1 cellular context compared by ENCODE assay signal in the genomic region with DNA sequence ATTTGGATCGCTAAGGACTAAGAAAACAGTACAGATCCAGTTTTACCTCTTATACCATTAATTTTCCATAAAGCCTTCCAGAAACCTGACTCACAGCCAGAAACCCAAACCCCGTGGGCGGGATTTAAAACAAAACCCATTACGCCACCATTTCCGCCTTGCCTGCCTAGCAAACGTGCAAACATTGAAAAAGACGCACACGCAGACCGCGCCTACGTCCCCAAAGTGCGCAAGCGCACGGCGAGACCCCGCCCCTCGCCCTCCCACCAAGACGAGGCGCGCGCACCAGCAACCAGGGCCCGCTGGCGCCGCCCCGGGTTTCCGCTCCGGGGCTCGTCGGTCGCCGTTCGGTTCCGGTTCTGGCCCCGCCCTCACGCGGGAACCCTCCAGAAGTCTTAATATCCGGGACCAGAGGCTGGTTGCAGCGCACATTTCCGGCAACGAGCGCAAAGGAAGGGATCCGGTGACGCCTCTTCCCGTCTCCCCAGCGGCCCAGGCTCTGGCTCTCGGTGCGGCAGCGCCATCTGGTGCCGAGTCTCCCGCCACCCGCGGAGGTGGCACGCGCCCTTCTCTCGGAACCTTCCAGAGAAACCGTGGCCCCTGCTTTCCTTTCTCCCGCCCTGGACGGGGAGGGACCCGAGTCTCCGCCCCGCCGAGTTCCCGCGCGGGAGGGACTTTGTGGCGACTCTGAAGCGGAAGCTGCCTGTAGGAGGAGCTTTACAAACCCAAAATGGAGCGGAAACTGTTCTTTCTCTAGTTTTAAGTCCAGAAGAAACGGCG.
A peak's percentile ranks its signal among the peaks of the same experiment; 100 is the strongest.
TF ChIP-seq lines count a peak whose summit lies in the region.

No MANE protein-coding gene starts in this region.

TF ChIP-seq in K562, 482 proteins besides CTCF, POLR2A, EP300 and RAD21 (continued from another document and continues in another):
- TF ChIP-seq, protein P1, sequence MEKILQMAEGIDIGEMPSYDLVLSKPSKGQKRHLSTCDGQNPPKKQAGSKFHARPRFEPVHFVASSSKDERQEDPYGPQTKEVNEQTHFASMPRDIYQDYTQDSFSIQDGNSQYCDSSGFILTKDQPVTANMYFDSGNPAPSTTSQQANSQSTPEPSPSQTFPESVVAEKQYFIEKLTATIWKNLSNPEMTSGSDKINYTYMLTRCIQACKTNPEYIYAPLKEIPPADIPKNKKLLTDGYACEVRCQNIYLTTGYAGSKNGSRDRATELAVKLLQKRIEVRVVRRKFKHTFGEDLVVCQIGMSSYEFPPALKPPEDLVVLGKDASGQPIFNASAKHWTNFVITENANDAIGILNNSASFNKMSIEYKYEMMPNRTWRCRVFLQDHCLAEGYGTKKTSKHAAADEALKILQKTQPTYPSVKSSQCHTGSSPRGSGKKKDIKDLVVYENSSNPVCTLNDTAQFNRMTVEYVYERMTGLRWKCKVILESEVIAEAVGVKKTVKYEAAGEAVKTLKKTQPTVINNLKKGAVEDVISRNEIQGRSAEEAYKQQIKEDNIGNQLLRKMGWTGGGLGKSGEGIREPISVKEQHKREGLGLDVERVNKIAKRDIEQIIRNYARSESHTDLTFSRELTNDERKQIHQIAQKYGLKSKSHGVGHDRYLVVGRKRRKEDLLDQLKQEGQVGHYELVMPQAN (IDR thresholded peaks at IDR 0.05; ENCODE audit: borderline replicate concordance) = no peak
- TF ChIP-seq, protein P2, sequence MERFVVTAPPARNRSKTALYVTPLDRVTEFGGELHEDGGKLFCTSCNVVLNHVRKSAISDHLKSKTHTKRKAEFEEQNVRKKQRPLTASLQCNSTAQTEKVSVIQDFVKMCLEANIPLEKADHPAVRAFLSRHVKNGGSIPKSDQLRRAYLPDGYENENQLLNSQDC (CRISPR knock-in tag; IDR thresholded peaks at IDR 0.05) = no peak
- TF ChIP-seq SMARCE1 (IDR thresholded peaks at IDR 0.05) (no peak), FOXP1 (CRISPR knock-in tag; IDR thresholded peaks at IDR 0.05) (peak; percentile 97), LARP7 (IDR thresholded peaks at IDR 0.05) (no peak), ZNF764 (CRISPR knock-in tag; IDR thresholded peaks at IDR 0.05; ENCODE audit: low read depth) (no peak), ELF2 (CRISPR knock-in tag; IDR thresholded peaks at IDR 0.05) (no peak), ZNF12 (CRISPR knock-in tag; IDR thresholded peaks at IDR 0.05) (no peak), CREB1 (IDR thresholded peaks at IDR 0.05) (no peak; the same call in none of the 2 replicates), CREB1 (CRISPR knock-in tag; IDR thresholded peaks at IDR 0.05) (peak; percentile 68; the same call in 1 of the 2 replicates), SUPT5H (IDR thresholded peaks at IDR 0.05) (peak; percentile 47; the same call in 1 of the 2 replicates), WHSC1 (IDR thresholded peaks at IDR 0.05; ENCODE audit: low read length) (no peak), EGR1 (conservative IDR thresholded peaks at IDR 0.05) (peak; percentile 69), MECOM (CRISPR knock-in tag; IDR thresholded peaks at IDR 0.05) (no peak), KAT8 (IDR thresholded peaks at IDR 0.05; ENCODE audit: low read depth) (no peak), ZNF696 (CRISPR knock-in tag; conservative IDR thresholded peaks at IDR 0.05) (no peak), ZNF583 (CRISPR knock-in tag; IDR thresholded peaks at IDR 0.05) (no peak), PHF8 (IDR thresholded peaks at IDR 0.05; ENCODE audit: borderline replicate concordance, low read length) (peak; percentile 64; the same call in 1 of the 2 replicates), MAFK (IDR thresholded peaks at IDR 0.05; ENCODE audit: low read length) (no peak), ZBTB8A (IDR thresholded peaks at IDR 0.05; ENCODE audit: partially characterized antibody) (no peak), ZNF551 (CRISPR knock-in tag; IDR thresholded peaks at IDR 0.05) (no peak), ZNF436 (CRISPR knock-in tag; IDR thresholded peaks at IDR 0.05) (no peak), PTTG1 (tag; IDR thresholded peaks at IDR 0.05; ENCODE audit: low read depth) (no peak)
- TF ChIP-seq, protein P3, sequence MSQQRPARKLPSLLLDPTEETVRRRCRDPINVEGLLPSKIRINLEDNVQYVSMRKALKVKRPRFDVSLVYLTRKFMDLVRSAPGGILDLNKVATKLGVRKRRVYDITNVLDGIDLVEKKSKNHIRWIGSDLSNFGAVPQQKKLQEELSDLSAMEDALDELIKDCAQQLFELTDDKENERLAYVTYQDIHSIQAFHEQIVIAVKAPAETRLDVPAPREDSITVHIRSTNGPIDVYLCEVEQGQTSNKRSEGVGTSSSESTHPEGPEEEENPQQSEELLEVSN (IDR thresholded peaks at IDR 0.05; ENCODE audit: borderline replicate concordance in 1 of 2, extremely low read depth in 1 of 2, insufficient read depth in 1 of 2, insufficient read length in 1 of 2, low read depth in 1 of 2, low read length in 1 of 2, poor library complexity in 1 of 2, severe bottlenecking in 1 of 2) = peak; percentile 95
- TF ChIP-seq, protein P4, sequence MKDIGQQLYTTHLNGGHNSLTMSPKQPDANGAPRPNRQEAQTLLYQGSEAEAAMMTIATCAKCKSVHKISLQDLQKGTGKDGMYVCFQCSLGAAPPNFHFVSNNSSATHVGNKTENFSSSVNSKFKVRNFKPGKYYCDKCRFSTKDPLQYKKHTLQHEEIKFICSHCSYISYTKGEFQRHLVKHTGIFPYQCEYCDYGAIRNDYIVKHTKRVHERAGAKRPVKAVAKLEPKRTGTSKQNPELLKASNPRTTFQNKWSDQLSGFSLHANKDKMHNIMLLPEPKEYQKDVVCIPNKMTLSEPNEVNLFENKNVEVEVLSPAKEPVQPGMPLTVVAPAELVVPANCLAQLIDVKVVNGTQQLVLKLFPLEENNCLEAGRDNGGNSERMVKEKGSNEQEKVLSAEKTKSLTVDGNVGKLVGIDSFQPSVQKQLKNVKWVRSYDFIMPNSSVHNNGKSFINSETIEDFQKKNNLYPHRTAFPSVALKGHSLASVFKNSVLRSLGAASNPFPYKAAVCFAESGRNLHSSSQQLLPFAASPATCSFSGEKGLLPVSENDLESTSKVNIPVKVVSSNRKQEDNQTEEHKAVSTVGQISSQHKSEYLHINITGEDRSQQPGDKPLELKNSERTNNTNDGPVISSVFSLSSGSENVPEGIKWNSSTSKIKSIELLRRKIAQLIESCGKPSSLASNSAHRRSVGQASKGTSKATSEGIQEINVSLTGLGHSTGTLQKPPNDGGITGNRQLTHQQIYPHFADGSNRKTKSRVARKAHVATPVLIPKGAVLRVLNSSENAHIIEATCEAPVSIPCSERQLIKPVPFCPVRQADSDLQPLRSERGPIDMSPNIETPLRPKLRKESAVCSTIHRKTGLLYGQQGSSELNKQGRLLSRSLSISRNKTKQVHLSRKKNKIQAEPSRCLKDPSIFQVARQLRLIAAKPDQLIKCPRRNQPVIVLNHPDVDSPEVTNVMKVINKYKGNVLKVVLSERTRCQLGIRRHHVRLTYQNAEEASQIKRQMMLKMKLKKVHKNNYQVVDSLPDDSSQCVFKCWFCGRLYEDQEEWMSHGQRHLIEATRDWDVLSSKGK (CRISPR knock-in tag; IDR thresholded peaks at IDR 0.05) = no peak
- TF ChIP-seq, protein P5, sequence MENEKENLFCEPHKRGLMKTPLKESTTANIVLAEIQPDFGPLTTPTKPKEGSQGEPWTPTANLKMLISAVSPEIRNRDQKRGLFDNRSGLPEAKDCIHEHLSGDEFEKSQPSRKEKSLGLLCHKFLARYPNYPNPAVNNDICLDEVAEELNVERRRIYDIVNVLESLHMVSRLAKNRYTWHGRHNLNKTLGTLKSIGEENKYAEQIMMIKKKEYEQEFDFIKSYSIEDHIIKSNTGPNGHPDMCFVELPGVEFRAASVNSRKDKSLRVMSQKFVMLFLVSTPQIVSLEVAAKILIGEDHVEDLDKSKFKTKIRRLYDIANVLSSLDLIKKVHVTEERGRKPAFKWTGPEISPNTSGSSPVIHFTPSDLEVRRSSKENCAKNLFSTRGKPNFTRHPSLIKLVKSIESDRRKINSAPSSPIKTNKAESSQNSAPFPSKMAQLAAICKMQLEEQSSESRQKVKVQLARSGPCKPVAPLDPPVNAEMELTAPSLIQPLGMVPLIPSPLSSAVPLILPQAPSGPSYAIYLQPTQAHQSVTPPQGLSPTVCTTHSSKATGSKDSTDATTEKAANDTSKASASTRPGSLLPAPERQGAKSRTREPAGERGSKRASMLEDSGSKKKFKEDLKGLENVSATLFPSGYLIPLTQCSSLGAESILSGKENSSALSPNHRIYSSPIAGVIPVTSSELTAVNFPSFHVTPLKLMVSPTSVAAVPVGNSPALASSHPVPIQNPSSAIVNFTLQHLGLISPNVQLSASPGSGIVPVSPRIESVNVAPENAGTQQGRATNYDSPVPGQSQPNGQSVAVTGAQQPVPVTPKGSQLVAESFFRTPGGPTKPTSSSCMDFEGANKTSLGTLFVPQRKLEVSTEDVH (IDR thresholded peaks at IDR 0.05; ENCODE audit: low read depth, partially characterized antibody) = peak; percentile 93
- TF ChIP-seq, protein P6, sequence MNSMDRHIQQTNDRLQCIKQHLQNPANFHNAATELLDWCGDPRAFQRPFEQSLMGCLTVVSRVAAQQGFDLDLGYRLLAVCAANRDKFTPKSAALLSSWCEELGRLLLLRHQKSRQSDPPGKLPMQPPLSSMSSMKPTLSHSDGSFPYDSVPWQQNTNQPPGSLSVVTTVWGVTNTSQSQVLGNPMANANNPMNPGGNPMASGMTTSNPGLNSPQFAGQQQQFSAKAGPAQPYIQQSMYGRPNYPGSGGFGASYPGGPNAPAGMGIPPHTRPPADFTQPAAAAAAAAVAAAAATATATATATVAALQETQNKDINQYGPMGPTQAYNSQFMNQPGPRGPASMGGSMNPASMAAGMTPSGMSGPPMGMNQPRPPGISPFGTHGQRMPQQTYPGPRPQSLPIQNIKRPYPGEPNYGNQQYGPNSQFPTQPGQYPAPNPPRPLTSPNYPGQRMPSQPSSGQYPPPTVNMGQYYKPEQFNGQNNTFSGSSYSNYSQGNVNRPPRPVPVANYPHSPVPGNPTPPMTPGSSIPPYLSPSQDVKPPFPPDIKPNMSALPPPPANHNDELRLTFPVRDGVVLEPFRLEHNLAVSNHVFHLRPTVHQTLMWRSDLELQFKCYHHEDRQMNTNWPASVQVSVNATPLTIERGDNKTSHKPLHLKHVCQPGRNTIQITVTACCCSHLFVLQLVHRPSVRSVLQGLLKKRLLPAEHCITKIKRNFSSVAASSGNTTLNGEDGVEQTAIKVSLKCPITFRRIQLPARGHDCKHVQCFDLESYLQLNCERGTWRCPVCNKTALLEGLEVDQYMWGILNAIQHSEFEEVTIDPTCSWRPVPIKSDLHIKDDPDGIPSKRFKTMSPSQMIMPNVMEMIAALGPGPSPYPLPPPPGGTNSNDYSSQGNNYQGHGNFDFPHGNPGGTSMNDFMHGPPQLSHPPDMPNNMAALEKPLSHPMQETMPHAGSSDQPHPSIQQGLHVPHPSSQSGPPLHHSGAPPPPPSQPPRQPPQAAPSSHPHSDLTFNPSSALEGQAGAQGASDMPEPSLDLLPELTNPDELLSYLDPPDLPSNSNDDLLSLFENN (IDR thresholded peaks at IDR 0.05; ENCODE audit: low read depth in 2 of 2, low read length in 2 of 2) = no peak
- TF ChIP-seq, protein P7, sequence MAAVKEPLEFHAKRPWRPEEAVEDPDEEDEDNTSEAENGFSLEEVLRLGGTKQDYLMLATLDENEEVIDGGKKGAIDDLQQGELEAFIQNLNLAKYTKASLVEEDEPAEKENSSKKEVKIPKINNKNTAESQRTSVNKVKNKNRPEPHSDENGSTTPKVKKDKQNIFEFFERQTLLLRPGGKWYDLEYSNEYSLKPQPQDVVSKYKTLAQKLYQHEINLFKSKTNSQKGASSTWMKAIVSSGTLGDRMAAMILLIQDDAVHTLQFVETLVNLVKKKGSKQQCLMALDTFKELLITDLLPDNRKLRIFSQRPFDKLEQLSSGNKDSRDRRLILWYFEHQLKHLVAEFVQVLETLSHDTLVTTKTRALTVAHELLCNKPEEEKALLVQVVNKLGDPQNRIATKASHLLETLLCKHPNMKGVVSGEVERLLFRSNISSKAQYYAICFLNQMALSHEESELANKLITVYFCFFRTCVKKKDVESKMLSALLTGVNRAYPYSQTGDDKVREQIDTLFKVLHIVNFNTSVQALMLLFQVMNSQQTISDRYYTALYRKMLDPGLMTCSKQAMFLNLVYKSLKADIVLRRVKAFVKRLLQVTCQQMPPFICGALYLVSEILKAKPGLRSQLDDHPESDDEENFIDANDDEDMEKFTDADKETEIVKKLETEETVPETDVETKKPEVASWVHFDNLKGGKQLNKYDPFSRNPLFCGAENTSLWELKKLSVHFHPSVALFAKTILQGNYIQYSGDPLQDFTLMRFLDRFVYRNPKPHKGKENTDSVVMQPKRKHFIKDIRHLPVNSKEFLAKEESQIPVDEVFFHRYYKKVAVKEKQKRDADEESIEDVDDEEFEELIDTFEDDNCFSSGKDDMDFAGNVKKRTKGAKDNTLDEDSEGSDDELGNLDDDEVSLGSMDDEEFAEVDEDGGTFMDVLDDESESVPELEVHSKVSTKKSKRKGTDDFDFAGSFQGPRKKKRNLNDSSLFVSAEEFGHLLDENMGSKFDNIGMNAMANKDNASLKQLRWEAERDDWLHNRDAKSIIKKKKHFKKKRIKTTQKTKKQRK (IDR thresholded peaks at IDR 0.05; ENCODE audit: borderline replicate concordance, low read depth, low read length) = no peak
- TF ChIP-seq, protein P8, sequence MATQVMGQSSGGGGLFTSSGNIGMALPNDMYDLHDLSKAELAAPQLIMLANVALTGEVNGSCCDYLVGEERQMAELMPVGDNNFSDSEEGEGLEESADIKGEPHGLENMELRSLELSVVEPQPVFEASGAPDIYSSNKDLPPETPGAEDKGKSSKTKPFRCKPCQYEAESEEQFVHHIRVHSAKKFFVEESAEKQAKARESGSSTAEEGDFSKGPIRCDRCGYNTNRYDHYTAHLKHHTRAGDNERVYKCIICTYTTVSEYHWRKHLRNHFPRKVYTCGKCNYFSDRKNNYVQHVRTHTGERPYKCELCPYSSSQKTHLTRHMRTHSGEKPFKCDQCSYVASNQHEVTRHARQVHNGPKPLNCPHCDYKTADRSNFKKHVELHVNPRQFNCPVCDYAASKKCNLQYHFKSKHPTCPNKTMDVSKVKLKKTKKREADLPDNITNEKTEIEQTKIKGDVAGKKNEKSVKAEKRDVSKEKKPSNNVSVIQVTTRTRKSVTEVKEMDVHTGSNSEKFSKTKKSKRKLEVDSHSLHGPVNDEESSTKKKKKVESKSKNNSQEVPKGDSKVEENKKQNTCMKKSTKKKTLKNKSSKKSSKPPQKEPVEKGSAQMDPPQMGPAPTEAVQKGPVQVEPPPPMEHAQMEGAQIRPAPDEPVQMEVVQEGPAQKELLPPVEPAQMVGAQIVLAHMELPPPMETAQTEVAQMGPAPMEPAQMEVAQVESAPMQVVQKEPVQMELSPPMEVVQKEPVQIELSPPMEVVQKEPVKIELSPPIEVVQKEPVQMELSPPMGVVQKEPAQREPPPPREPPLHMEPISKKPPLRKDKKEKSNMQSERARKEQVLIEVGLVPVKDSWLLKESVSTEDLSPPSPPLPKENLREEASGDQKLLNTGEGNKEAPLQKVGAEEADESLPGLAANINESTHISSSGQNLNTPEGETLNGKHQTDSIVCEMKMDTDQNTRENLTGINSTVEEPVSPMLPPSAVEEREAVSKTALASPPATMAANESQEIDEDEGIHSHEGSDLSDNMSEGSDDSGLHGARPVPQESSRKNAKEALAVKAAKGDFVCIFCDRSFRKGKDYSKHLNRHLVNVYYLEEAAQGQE (CRISPR knock-in tag; IDR thresholded peaks at IDR 0.05; ENCODE audit: low read depth) = no peak
- TF ChIP-seq, protein P9, sequence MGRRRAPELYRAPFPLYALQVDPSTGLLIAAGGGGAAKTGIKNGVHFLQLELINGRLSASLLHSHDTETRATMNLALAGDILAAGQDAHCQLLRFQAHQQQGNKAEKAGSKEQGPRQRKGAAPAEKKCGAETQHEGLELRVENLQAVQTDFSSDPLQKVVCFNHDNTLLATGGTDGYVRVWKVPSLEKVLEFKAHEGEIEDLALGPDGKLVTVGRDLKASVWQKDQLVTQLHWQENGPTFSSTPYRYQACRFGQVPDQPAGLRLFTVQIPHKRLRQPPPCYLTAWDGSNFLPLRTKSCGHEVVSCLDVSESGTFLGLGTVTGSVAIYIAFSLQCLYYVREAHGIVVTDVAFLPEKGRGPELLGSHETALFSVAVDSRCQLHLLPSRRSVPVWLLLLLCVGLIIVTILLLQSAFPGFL (CRISPR knock-in tag; IDR thresholded peaks at IDR 0.05) = 0 out of 2 replicates have a peak, but pooled peaks have one; percentile 55
